In genomic region chr9:88258012-88258411, GRCh38 we compare ENCODE assay signal across 14 cellular contexts.
DNase-seq lines count a peak whose midpoint lies in the region; ATAC-seq and TF ChIP-seq lines count a peak whose summit lies in the region.
"Had no signal": no experiment of that assay in that cellular context is flagged by ENCODE, and none has a peak within 500 bp of the region (broad histone marks: within the 10 kb centered on the region; RNA-seq: fewer than 3 reads in every experiment).

No MANE protein-coding gene starts in this region.

- intact Hi-C loops in left cardiac atrium (cut with DNase I) (no loop called here), esophagus muscularis mucosa (cut with DNase I) (loop anchor here (10.0 kb wide), 1 partner anchor 127 kb away; the partner anchor contains the start of gene SPIN1)
- intact Hi-C loops in naive thymus-derived CD4-positive, alpha-beta T cell (cut with micrococcal nuclease), result no loop called here

- H3K27me3 Mint-ChIP-seq in naive thymus-derived CD4-positive, alpha-beta T cell, result peaks cover 0 to 13% (median 5%) of the 10 kb centered on the region in 5 donors

- CTCF ChIA-PET in naive thymus-derived CD4-positive, alpha-beta T cell (lab: Charles Lee), result no interaction called here

- DNase-seq in ELR (ENCODE audit: low read depth) (peak; percentile 63), astrocyte of the cerebellum (ENCODE audit: low read depth) (peak; percentile 45), left cardiac atrium (peak; percentile 57), pons (ENCODE audit: low spot score) (peak; percentile 31), esophagus muscularis mucosa (ENCODE audit: extremely low spot score) (no peak)
- DNase-seq in naive thymus-derived CD4-positive, alpha-beta T cell, result no peak
- DNase-seq: activated CD8-positive, alpha-beta memory T cell treated with anti-CD3 and anti-CD28 coated beads, Interleukin-2, amount 10 ng/mL, durations not matched to agents 7 days and 5 days; cortex of kidney; DMS79; NCI-H1105; SIG-M5 had no signal

- peaks cover 0 to 6% (median 0%) of the 10 kb centered on the region in 7 donors for H3K4me1 Mint-ChIP-seq in naive thymus-derived CD4-positive, alpha-beta T cell

- peak overlapping the region in 1 of 10 donors; percentile 12 for H3K4me3 Mint-ChIP-seq in naive thymus-derived CD4-positive, alpha-beta T cell
- H3K4me3 Mint-ChIP-seq: activated CD8-positive, alpha-beta memory T cell treated with anti-CD3 and anti-CD28 coated beads, Interleukin-2, amount 10 ng/mL, durations not matched to agents 7 days and 5 days had no signal

- ATAC-seq in left cardiac atrium, result peak; percentile 87 to 94
- no peak for ATAC-seq in naive thymus-derived CD4-positive, alpha-beta T cell
- no peak for ATAC-seq in GM18511 (IDR thresholded peaks at IDR 0.05; ENCODE audit: unreplicated experiment)
- ATAC-seq in GM21423 (IDR thresholded peaks at IDR 0.05; ENCODE audit: unreplicated experiment), result no peak
- ATAC-seq: activated CD8-positive, alpha-beta memory T cell treated with anti-CD3 and anti-CD28 coated beads, Interleukin-2, amount 10 ng/mL, durations not matched to agents 7 days and 5 days had no signal

- TF ChIP-seq CTCF in astrocyte of the cerebellum (IDR thresholded peaks at IDR 0.05; ENCODE audit: low read depth, low read length, missing control alignments) (no peak), esophagus muscularis mucosa (IDR thresholded peaks at IDR 0.05) (no peak)

- no peak overlapping the region for H3K27ac Mint-ChIP-seq in naive thymus-derived CD4-positive, alpha-beta T cell
- H3K27ac Mint-ChIP-seq: activated CD8-positive, alpha-beta memory T cell treated with anti-CD3 and anti-CD28 coated beads, Interleukin-2, amount 10 ng/mL, durations not matched to agents 7 days and 5 days had no signal

- no peak overlapping the region for H3K4me3 ChIP-seq in astrocyte of the cerebellum (ENCODE audit: low read depth, low read length)
- no peak overlapping the region for H3K4me3 ChIP-seq in esophagus muscularis mucosa
- H3K4me3 ChIP-seq in naive thymus-derived CD4-positive, alpha-beta T cell (ENCODE audit: low read length), result no peak overlapping the region
- H3K4me3 ChIP-seq: mucosa of descending colon had no signal

- H3K27ac ChIP-seq in esophagus muscularis mucosa (replicated peaks in 1 of 4), result peak overlapping the region in 1 of 4 donors; percentile 42
- H3K27ac ChIP-seq in naive thymus-derived CD4-positive, alpha-beta T cell (ENCODE audit: low read depth, low read length), result no peak overlapping the region

- no peak for TF ChIP-seq POLR2A in esophagus muscularis mucosa (IDR thresholded peaks at IDR 0.05; ENCODE audit: low read depth)

- POLR2A ChIA-PET in naive thymus-derived CD4-positive, alpha-beta T cell (lab: Charles Lee), result no interaction called here

- H3K9me3 ChIP-seq in esophagus muscularis mucosa, result no peaks in the 10 kb centered on the region
- H3K9me3 ChIP-seq in naive thymus-derived CD4-positive, alpha-beta T cell (ENCODE audit: control insufficient read depth in 2 of 3, low read length in 3 of 3), result no peaks in the 10 kb centered on the region
- H3K9me3 ChIP-seq: mucosa of descending colon had no signal

- no peaks in the 10 kb centered on the region for H3K36me3 ChIP-seq in esophagus muscularis mucosa
- H3K36me3 ChIP-seq in naive thymus-derived CD4-positive, alpha-beta T cell (ENCODE audit: control insufficient read depth in 2 of 3, insufficient read depth in 3 of 3, low read length in 3 of 3), result no peaks in the 10 kb centered on the region

- no peaks in the 10 kb centered on the region for H3K27me3 ChIP-seq in esophagus muscularis mucosa
- no peaks in the 10 kb centered on the region for H3K27me3 ChIP-seq in naive thymus-derived CD4-positive, alpha-beta T cell (ENCODE audit: control insufficient read depth in 2 of 2, insufficient read depth in 2 of 2, low read length in 2 of 2)

- H3K36me3 Mint-ChIP-seq in naive thymus-derived CD4-positive, alpha-beta T cell, result peaks cover 0 to 3% (median 0%) of the 10 kb centered on the region in 5 donors
- H3K36me3 Mint-ChIP-seq: activated CD8-positive, alpha-beta memory T cell treated with anti-CD3 and anti-CD28 coated beads, Interleukin-2, amount 10 ng/mL, durations not matched to agents 7 days and 5 days had no signal

- in situ Hi-C loops in astrocyte of the cerebellum (cut with HindIII; ENCODE audit: low sequenced_read_pairs), result no loop called here

- H3K9me3 Mint-ChIP-seq in naive thymus-derived CD4-positive, alpha-beta T cell, result peaks cover 0 to 11% (median 4%) of the 10 kb centered on the region in 11 donors

- no peak for TF ChIP-seq EP300 in esophagus muscularis mucosa (IDR thresholded peaks at IDR 0.05)

- H3K4me1 ChIP-seq in esophagus muscularis mucosa, result peaks cover 13 to 18% (median 15%) of the 10 kb centered on the region in 4 donors
- no peaks in the 10 kb centered on the region for H3K4me1 ChIP-seq in naive thymus-derived CD4-positive, alpha-beta T cell (ENCODE audit: control insufficient read depth in 2 of 2, insufficient read depth in 2 of 2, low read length in 2 of 2)

- 26% methylated on average over 2 of the region's 2 CpGs for WGBS in esophagus muscularis mucosa

Comparison
In these comparisons a context has a peak if more than half of its experiments do, and no peak if none do; other contexts are left out.
1. DNase-seq: peak in ELR (single experiment), astrocyte of the cerebellum (single experiment), left cardiac atrium (single experiment) and pons (single experiment); none in esophagus muscularis mucosa (single experiment) and naive thymus-derived CD4-positive, alpha-beta T cell (0 of 9).
2. ATAC-seq: peak in left cardiac atrium (2 of 2); none in naive thymus-derived CD4-positive, alpha-beta T cell (single experiment), GM18511 (single experiment) and GM21423 (single experiment).